ENCODE assay signal across 8 cellular contexts in genomic region chr1:224433041-224433670, GRCh38. TPM values are rescaled to one million over a fixed set of nuclear protein-coding genes. Genes with fewer than 3 reads are reported as not detected.
DNase-seq lines count a peak whose midpoint lies in the region; ATAC-seq and TF ChIP-seq lines count a peak whose summit lies in the region.

No MANE protein-coding gene starts in this region.

- H3K27me3 Mint-ChIP-seq in CD14-positive monocyte (ENCODE audit: low read depth in 3 of 3) (no peaks in the 10 kb centered on the region), naive B cell (no peaks in the 10 kb centered on the region)

- no peak for DNase-seq in CD14-positive monocyte (ENCODE audit: low spot score)
- peak; percentile 23 for DNase-seq in HuH-7.5 (ENCODE audit: low spot score)
- peak; percentile 24 for DNase-seq in activated CD4-positive, alpha-beta T cell treated with anti-CD3 and anti-CD28 coated beads, Interleukin-2, amount 50 U/mL, for 1 hour
- DNase-seq in naive B cell: peak; percentile 21
- no peak for DNase-seq in NCI-H510A (lab: John Stamatoyannopoulos, UW)

- 1% methylated on average over 19 of the region's 19 CpGs for WGBS in esophagus, 2 donors

- H3K9me3 Mint-ChIP-seq in CD14-positive monocyte (peaks cover 0 to 4% (median 1%) of the 10 kb centered on the region in 7 donors), naive B cell (no peaks in the 10 kb centered on the region)

- intact Hi-C loops in CD14-positive monocyte (cut with micrococcal nuclease): no loop called here

- H3K4me3 Mint-ChIP-seq in CD14-positive monocyte: peak overlapping the region; percentile 97 to 98
- H3K4me3 Mint-ChIP-seq in naive B cell: peak overlapping the region; percentile 84 to 96 (median 92)

- H3K27ac Mint-ChIP-seq in CD14-positive monocyte: peak overlapping the region; percentile 80 to 94 (median 88)
- H3K27ac Mint-ChIP-seq in naive B cell: peak overlapping the region; percentile 75 to 99 (median 98)

- H3K36me3 ChIP-seq in esophagus (ENCODE audit: control insufficient read depth in 2 of 2, insufficient read depth in 2 of 2, low read length in 1 of 2): no peaks in the 10 kb centered on the region

- H3K9me3 ChIP-seq in esophagus (ENCODE audit: control insufficient read depth in 2 of 2, insufficient read depth in 1 of 2, low read depth in 1 of 2, low read length in 1 of 2): no peaks in the 10 kb centered on the region

- peak overlapping the region; percentile 96 to 99 for H3K27ac ChIP-seq in esophagus (ENCODE audit: low read depth in 2 of 2, low read length in 1 of 2)

- H3K27me3 ChIP-seq in esophagus (ENCODE audit: control insufficient read depth in 1 of 2, insufficient read depth in 2 of 2, low read length in 2 of 2): no peaks in the 10 kb centered on the region

- peaks cover 0 to 2% of the 10 kb centered on the region in 2 donors for H3K4me1 ChIP-seq in esophagus (ENCODE audit: control insufficient read depth in 2 of 2, insufficient read depth in 2 of 2, low read length in 1 of 2)

- H3K4me1 Mint-ChIP-seq in CD14-positive monocyte (peaks cover 48% of the 10 kb centered on the region), naive B cell (peaks cover 41 to 59% (median 55%) of the 10 kb centered on the region in 3 donors)

- peak overlapping the region; percentile 83 to 92 for H3K4me3 ChIP-seq in esophagus (ENCODE audit: low read depth in 1 of 2, low read length in 2 of 2)

- ATAC-seq in naive B cell (ENCODE audit: low read depth in 2 of 2): no peak
- no peak for ATAC-seq in HG03520 (IDR thresholded peaks at IDR 0.05; ENCODE audit: unreplicated experiment)
- ATAC-seq in HG03439 (IDR thresholded peaks at IDR 0.05; ENCODE audit: unreplicated experiment): no peak

- TF ChIP-seq CTCF in CD14-positive monocyte (IDR thresholded peaks at IDR 0.05): no peak

- H3K36me3 Mint-ChIP-seq in CD14-positive monocyte: peaks cover 12 to 26% of the 10 kb centered on the region in 2 donors
- H3K36me3 Mint-ChIP-seq in naive B cell: no peaks in the 10 kb centered on the region

RNA-seq across cellular contexts. Expression of gene WDR26, which starts 1.4 kb away (rescaled TPM):
- 1 to 10 TPM; 2.7 to 4.0 TPM for polyA plus RNA-seq in CD14-positive monocyte
- 10 to 100 TPM; 43.1 to 63.7 TPM for polyA plus RNA-seq in esophagus
- 1 to 10 TPM; 2.0 to 5.8 (median 4.9) TPM for polyA plus RNA-seq in naive B cell (ENCODE audit: low read depth in 6 of 6)

Comparison
In these comparisons a context has a peak if more than half of its experiments do, and no peak if none do; other contexts are left out.
1. DNase-seq: peak in HuH-7.5 (single experiment), activated CD4-positive, alpha-beta T cell treated with anti-CD3 and anti-CD28 coated beads, Interleukin-2, amount 50 U/mL, for 1 hour (single experiment) and naive B cell (single experiment); none in CD14-positive monocyte (single experiment) and NCI-H510A (single experiment).
2. RNA of gene WDR26, which starts 1.4 kb away (polyA plus RNA-seq): 43.1 to 63.7 TPM in esophagus; 2.0 to 5.8 TPM in naive B cell and 2.7 to 4.0 TPM in CD14-positive monocyte; every median in the first group is over 4 times any median in the second.